In genomic region chr21:24895885-24896734, GRCh38 we compare ENCODE assay signal across 9 cellular contexts.
A peak's percentile ranks its signal among the peaks of the same experiment; 100 is the strongest.
DNase-seq lines count a peak whose midpoint lies in the region; ATAC-seq and TF ChIP-seq lines count a peak whose summit lies in the region.
"Had no signal": no experiment of that assay in that cellular context is flagged by ENCODE, and none has a peak within 500 bp of the region (broad histone marks: within the 10 kb centered on the region; RNA-seq: fewer than 3 reads in every experiment).

No MANE protein-coding gene starts in this region.

- H3K27ac Mint-ChIP-seq in GM23338 = no peak overlapping the region
- no peak overlapping the region for H3K27ac Mint-ChIP-seq in activated T-helper 1 cell treated with anti-CD3 and anti-CD28 coated beads, Interleukin-12 subunit alpha, Interleukin-12 subunit beta, Interleukin-2, Interleukin-4 antibody, amounts not matched to agents 30 ng/mL and 10 ng/mL and 1 ng/mL, durations not matched to agents 14 hours and 24 hours and 36 hours

- no peak overlapping the region for H3K27ac ChIP-seq in GM23338 (ENCODE audit: low read depth)
- H3K27ac ChIP-seq in ovary = no peak overlapping the region
- no peak overlapping the region for H3K27ac ChIP-seq in gastrocnemius medialis

- H3K27me3 ChIP-seq in GM23338 (ENCODE audit: insufficient read depth) (no peaks in the 10 kb centered on the region), MG63 (no peaks in the 10 kb centered on the region), adipocyte (replicated peaks; ENCODE audit: control insufficient read depth, insufficient read depth, low read length) (no peaks in the 10 kb centered on the region), ovary (no peaks in the 10 kb centered on the region), gastrocnemius medialis (no peaks in the 10 kb centered on the region)

- H3K4me1 ChIP-seq in GM23338 (ENCODE audit: insufficient read depth) (0 out of 2 replicates have a peak, but pooled peaks cover 4% of the 10 kb centered on the region), adipocyte (ENCODE audit: control insufficient read depth, insufficient read depth, low read length) (no peaks in the 10 kb centered on the region), ovary (ENCODE audit: insufficient read depth) (peaks cover 2% of the 10 kb centered on the region), gastrocnemius medialis (no peaks in the 10 kb centered on the region)

- H3K27me3 Mint-ChIP-seq in GM23338 (ENCODE audit: insufficient read depth, low read depth, poor library complexity) = no peaks in the 10 kb centered on the region
- no peaks in the 10 kb centered on the region for H3K27me3 Mint-ChIP-seq in activated T-helper 1 cell treated with anti-CD3 and anti-CD28 coated beads, Interleukin-12 subunit alpha, Interleukin-12 subunit beta, Interleukin-2, Interleukin-4 antibody, amounts not matched to agents 30 ng/mL and 10 ng/mL and 1 ng/mL, durations not matched to agents 14 hours and 24 hours and 36 hours (ENCODE audit: insufficient read depth)

- peaks cover 38% of the 10 kb centered on the region for H3K9me3 Mint-ChIP-seq in GM23338
- H3K9me3 Mint-ChIP-seq in activated T-helper 1 cell treated with anti-CD3 and anti-CD28 coated beads, Interleukin-12 subunit alpha, Interleukin-12 subunit beta, Interleukin-2, Interleukin-4 antibody, amounts not matched to agents 30 ng/mL and 10 ng/mL and 1 ng/mL, durations not matched to agents 14 hours and 24 hours and 36 hours = no peaks in the 10 kb centered on the region

- no peaks in the 10 kb centered on the region for H4K20me1 ChIP-seq in GM23338 (replicated peaks; ENCODE audit: insufficient read depth)

- no peak overlapping the region for H3K9ac ChIP-seq in adipocyte (ENCODE audit: low read length)

- peak; percentile 61 to 67 for TF ChIP-seq CTCF in GM23338 (conservative IDR thresholded peaks at IDR 0.05; ENCODE audit: low read depth in 2 of 2)
- TF ChIP-seq CTCF in ovary (IDR thresholded peaks at IDR 0.05) = peak in 2 of 3 donors; percentile 39 to 48
- no peak for TF ChIP-seq CTCF in gastrocnemius medialis (IDR thresholded peaks at IDR 0.05 in 4 of 5, conservative IDR thresholded peaks at IDR 0.05 in 1 of 5)

- peak; percentile 66 for DNase-seq in GM23338 (ENCODE audit: low spot score)
- peak; percentile 3 for DNase-seq in MG63
- peak; percentile 1 for DNase-seq in adipocyte (ENCODE audit: low read depth)
- peak in 3 of 5 donors; percentile 14 to 37 (median 29) for DNase-seq in ovary
- DNase-seq in gastrocnemius medialis = no peak
- DNase-seq in central memory CD4-positive, alpha-beta T cell = no peak
- no peak for DNase-seq in activated T-helper 1 cell treated with anti-CD3 and anti-CD28 coated beads, Interleukin-12 subunit alpha, Interleukin-12 subunit beta, Interleukin-2, Interleukin-4 antibody, amounts not matched to agents 30 ng/mL and 10 ng/mL and 1 ng/mL, durations not matched to agents 14 hours and 24 hours and 36 hours (ENCODE audit: low spot score)

- H3K36me3 ChIP-seq in GM23338 (ENCODE audit: insufficient read depth) (no peaks in the 10 kb centered on the region), MG63 (no peaks in the 10 kb centered on the region), adipocyte (ENCODE audit: control insufficient read depth, insufficient read depth, low read length, severe bottlenecking) (no peaks in the 10 kb centered on the region), ovary (no peaks in the 10 kb centered on the region), gastrocnemius medialis (no peaks in the 10 kb centered on the region)

- intact Hi-C loops in ovary (cut with DNase I) = loop anchor here in 1 of 4 donors (10.0 kb wide), 1 partner anchor 149 kb away; no protein-coding TSS in a partner anchor
- intact Hi-C loops in gastrocnemius medialis (cut with DNase I; ENCODE audit: low total_unique reads) = no loop called here
- intact Hi-C loops in activated T-helper 1 cell treated with anti-CD3 and anti-CD28 coated beads, Interleukin-12 subunit alpha, Interleukin-12 subunit beta, Interleukin-2, Interleukin-4 antibody, amounts not matched to agents 30 ng/mL and 10 ng/mL and 1 ng/mL, durations not matched to agents 14 hours and 24 hours and 36 hours (cut with micrococcal nuclease) = loop anchor here (2.0 kb wide), 1 partner anchor 489 kb away; no protein-coding TSS in a partner anchor

- peak; percentile 79 for ATAC-seq in GM18502 (IDR thresholded peaks at IDR 0.05; ENCODE audit: poor library complexity, unreplicated experiment)
- peak; percentile 70 for ATAC-seq in GM23338
- no peak for ATAC-seq in gastrocnemius medialis

- no peaks in the 10 kb centered on the region for H3K36me3 Mint-ChIP-seq in GM23338 (ENCODE audit: low read depth)
- no peaks in the 10 kb centered on the region for H3K36me3 Mint-ChIP-seq in activated T-helper 1 cell treated with anti-CD3 and anti-CD28 coated beads, Interleukin-12 subunit alpha, Interleukin-12 subunit beta, Interleukin-2, Interleukin-4 antibody, amounts not matched to agents 30 ng/mL and 10 ng/mL and 1 ng/mL, durations not matched to agents 14 hours and 24 hours and 36 hours (ENCODE audit: low read depth)

- no peaks in the 10 kb centered on the region for H3K9me3 ChIP-seq in MG63
- H3K9me3 ChIP-seq in adipocyte (ENCODE audit: control insufficient read depth, low read length) = no peaks in the 10 kb centered on the region
- no peaks in the 10 kb centered on the region for H3K9me3 ChIP-seq in ovary
- H3K9me3 ChIP-seq in gastrocnemius medialis = no peaks in the 10 kb centered on the region

- no peak overlapping the region for H3K4me2 ChIP-seq in GM23338

- no peak overlapping the region for H3K4me3 Mint-ChIP-seq in GM23338
- no peak overlapping the region for H3K4me3 Mint-ChIP-seq in activated T-helper 1 cell treated with anti-CD3 and anti-CD28 coated beads, Interleukin-12 subunit alpha, Interleukin-12 subunit beta, Interleukin-2, Interleukin-4 antibody, amounts not matched to agents 30 ng/mL and 10 ng/mL and 1 ng/mL, durations not matched to agents 14 hours and 24 hours and 36 hours

- H2AFZ ChIP-seq in GM23338 = peak overlapping the region; percentile 5; the same call in 1 of the 2 replicates

- no peaks in the 10 kb centered on the region for H3K79me2 ChIP-seq in GM23338 (replicated peaks; ENCODE audit: insufficient read depth)

- peaks cover 5% of the 10 kb centered on the region; the same call in 2 of the 3 replicates for H3K4me1 Mint-ChIP-seq in GM23338
- no peaks in the 10 kb centered on the region for H3K4me1 Mint-ChIP-seq in activated T-helper 1 cell treated with anti-CD3 and anti-CD28 coated beads, Interleukin-12 subunit alpha, Interleukin-12 subunit beta, Interleukin-2, Interleukin-4 antibody, amounts not matched to agents 30 ng/mL and 10 ng/mL and 1 ng/mL, durations not matched to agents 14 hours and 24 hours and 36 hours (ENCODE audit: low read depth)

- H3K4me3 ChIP-seq in GM23338 (no peak overlapping the region), MG63 (no peak overlapping the region), adipocyte (ENCODE audit: low read length) (no peak overlapping the region), ovary (no peak overlapping the region), gastrocnemius medialis (no peak overlapping the region)
- H3K4me3 ChIP-seq: lung had no signal

- no peaks in the 10 kb centered on the region for H3F3A ChIP-seq in GM23338 (replicated peaks; ENCODE audit: low read depth)

- TF ChIP-seq POLR2A in ovary (IDR thresholded peaks at IDR 0.05) (no peak), gastrocnemius medialis (IDR thresholded peaks at IDR 0.05) (no peak)

- 64 to 71% (median 68%) methylated on average over 3 of the region's 3 CpGs for WGBS in ovary, 3 donors

- in situ Hi-C loops in gastrocnemius medialis (cut with MboI; ENCODE audit: low sequenced_read_pairs in 4 of 4) = no loop called here

- H3K9me2 ChIP-seq in GM23338 (ENCODE audit: insufficient read depth) = no peaks in the 10 kb centered on the region

- no peak for TF ChIP-seq EP300 in ovary (IDR thresholded peaks at IDR 0.05)

TF ChIP-seq in GM23338, 12 proteins besides CTCF, POLR2A, EP300 and RAD21 (continues in another document):
- no peak for TF ChIP-seq JUNB (IDR thresholded peaks at IDR 0.05; ENCODE audit: unreplicated experiment)
- no peak for TF ChIP-seq EZH2phosphoT487 (IDR thresholded peaks at IDR 0.05; ENCODE audit: unreplicated experiment)
- TF ChIP-seq ZNF114 (CRISPR knock-in tag; IDR thresholded peaks at IDR 0.05) = no peak
- no peak for TF ChIP-seq NANOG (IDR thresholded peaks at IDR 0.05; ENCODE audit: borderline replicate concordance)
- TF ChIP-seq ETS1 (IDR thresholded peaks at IDR 0.05) = no peak
- TF ChIP-seq POLR2AphosphoS5 (IDR thresholded peaks at IDR 0.05; ENCODE audit: low read depth) = no peak
- TF ChIP-seq EZH2 (IDR thresholded peaks at IDR 0.05; ENCODE audit: low read depth, unreplicated experiment) = no peak

Comparison
In these comparisons a context has a peak if more than half of its experiments do, and no peak if none do; other contexts are left out.
1. ATAC-seq: peak in GM18502 (single experiment) and GM23338 (single experiment); none in gastrocnemius medialis (0 of 2).
2. DNase-seq: peak in GM23338 (single experiment), MG63 (single experiment), adipocyte (single experiment) and ovary (3 of 5); none in gastrocnemius medialis (0 of 2), central memory CD4-positive, alpha-beta T cell (single experiment) and activated T-helper 1 cell treated with anti-CD3 and anti-CD28 coated beads, Interleukin-12 subunit alpha, Interleukin-12 subunit beta, Interleukin-2, Interleukin-4 antibody, amounts not matched to agents 30 ng/mL and 10 ng/mL and 1 ng/mL, durations not matched to agents 14 hours and 24 hours and 36 hours (single experiment).
3. CTCF ChIP-seq: peak in GM23338 (2 of 2) and ovary (2 of 3); none in gastrocnemius medialis (0 of 5).